ENCODE assay signal across 2 cellular contexts in the genomic region with DNA sequence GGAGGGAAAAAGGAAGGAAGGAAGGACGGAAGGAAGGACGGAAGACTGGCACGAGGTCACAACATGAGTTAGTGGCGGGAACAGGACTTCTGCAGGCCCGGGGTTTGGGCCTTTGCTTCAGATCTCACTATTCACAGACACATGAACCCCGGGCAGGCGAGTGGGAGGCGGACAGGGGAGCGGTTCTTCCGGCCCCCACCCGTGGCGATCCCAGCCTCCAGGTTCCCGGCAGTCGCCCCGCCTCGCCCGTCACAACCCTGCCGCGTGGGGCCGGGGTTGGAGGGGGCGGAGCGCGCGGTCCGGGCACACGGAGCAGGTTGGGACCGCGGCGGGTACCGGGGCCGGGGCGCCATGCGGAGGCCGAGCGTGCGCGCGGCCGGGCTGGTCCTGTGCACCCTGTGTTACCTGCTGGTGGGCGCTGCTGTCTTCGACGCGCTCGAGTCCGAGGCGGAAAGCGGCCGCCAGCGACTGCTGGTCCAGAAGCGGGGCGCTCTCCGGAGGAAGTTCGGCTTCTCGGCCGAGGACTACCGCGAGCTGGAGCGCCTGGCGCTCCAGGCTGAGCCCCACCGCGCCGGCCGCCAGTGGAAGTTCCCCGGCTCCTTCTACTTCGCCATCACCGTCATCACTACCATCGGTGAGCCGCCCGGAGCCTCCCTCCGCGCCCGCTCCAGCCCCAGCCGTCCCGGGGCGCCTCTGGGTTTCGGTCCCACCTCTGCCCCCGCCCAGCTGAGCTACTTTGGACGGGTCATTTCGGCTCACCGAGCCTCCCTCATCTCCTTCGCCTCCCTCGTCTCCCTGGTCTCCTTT.
A peak's percentile ranks its signal among the peaks of the same experiment; 100 is the strongest.
TF ChIP-seq lines count a peak whose summit lies in the region.

A gene (plus strand): TSS at position 306 of the 807 bp plus-strand sequence. CDS start 46 bp downstream, at position 352.

TF ChIP-seq in SK-N-SH, 30 proteins besides CTCF, POLR2A, EP300 and RAD21 (continued from another document):
- TF ChIP-seq EZH2phosphoT487 (IDR thresholded peaks at IDR 0.05; ENCODE audit: borderline replicate concordance, low read depth) (no peak), RCOR1 (IDR thresholded peaks at IDR 0.05; ENCODE audit: low read length) (no peak), ELF1 (IDR thresholded peaks at IDR 0.05) (no peak), TEAD4 (IDR thresholded peaks at IDR 0.05; ENCODE audit: borderline replicate concordance, insufficient read depth) (no peak), POLR2AphosphoS5 (IDR thresholded peaks at IDR 0.05; ENCODE audit: low read depth, low read length) (no peak)
- TF ChIP-seq, protein P1, sequence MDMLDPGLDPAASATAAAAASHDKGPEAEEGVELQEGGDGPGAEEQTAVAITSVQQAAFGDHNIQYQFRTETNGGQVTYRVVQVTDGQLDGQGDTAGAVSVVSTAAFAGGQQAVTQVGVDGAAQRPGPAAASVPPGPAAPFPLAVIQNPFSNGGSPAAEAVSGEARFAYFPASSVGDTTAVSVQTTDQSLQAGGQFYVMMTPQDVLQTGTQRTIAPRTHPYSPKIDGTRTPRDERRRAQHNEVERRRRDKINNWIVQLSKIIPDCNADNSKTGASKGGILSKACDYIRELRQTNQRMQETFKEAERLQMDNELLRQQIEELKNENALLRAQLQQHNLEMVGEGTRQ (IDR thresholded peaks at IDR 0.05; ENCODE audit: borderline replicate concordance, low read depth, low read length), result no peak
- TF ChIP-seq, protein P2, sequence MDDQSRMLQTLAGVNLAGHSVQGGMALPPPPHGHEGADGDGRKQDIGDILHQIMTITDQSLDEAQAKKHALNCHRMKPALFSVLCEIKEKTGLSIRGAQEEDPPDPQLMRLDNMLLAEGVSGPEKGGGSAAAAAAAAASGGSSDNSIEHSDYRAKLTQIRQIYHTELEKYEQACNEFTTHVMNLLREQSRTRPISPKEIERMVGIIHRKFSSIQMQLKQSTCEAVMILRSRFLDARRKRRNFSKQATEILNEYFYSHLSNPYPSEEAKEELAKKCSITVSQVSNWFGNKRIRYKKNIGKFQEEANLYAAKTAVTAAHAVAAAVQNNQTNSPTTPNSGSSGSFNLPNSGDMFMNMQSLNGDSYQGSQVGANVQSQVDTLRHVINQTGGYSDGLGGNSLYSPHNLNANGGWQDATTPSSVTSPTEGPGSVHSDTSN (IDR thresholded peaks at IDR 0.05), result no peak
- TF ChIP-seq, protein P3, sequence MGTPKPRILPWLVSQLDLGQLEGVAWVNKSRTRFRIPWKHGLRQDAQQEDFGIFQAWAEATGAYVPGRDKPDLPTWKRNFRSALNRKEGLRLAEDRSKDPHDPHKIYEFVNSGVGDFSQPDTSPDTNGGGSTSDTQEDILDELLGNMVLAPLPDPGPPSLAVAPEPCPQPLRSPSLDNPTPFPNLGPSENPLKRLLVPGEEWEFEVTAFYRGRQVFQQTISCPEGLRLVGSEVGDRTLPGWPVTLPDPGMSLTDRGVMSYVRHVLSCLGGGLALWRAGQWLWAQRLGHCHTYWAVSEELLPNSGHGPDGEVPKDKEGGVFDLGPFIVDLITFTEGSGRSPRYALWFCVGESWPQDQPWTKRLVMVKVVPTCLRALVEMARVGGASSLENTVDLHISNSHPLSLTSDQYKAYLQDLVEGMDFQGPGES (IDR thresholded peaks at IDR 0.05; ENCODE audit: low read depth, low read length), result no peak

TF ChIP-seq in K562, 482 proteins besides CTCF, POLR2A, EP300 and RAD21 (continued from another document and continues in another):
- TF ChIP-seq, protein P4, sequence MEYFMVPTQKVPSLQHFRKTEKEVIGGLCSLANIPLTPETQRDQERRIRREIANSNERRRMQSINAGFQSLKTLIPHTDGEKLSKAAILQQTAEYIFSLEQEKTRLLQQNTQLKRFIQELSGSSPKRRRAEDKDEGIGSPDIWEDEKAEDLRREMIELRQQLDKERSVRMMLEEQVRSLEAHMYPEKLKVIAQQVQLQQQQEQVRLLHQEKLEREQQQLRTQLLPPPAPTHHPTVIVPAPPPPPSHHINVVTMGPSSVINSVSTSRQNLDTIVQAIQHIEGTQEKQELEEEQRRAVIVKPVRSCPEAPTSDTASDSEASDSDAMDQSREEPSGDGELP (CRISPR knock-in tag; IDR thresholded peaks at IDR 0.05; ENCODE audit: borderline replicate concordance), result 0 out of 2 replicates have a peak, but pooled peaks have one; percentile 35
- TF ChIP-seq NRF1 (conservative IDR thresholded peaks at IDR 0.05 in 1 of 2, IDR thresholded peaks at IDR 0.05 in 1 of 2) (peak; percentile 37 to 42; a peak in 1 of 4 replicates), HNRNPL (IDR thresholded peaks at IDR 0.05; ENCODE audit: low read depth, low read length) (0 out of 2 replicates have a peak, but pooled peaks have one; percentile 21), EGR1 (conservative IDR thresholded peaks at IDR 0.05) (no peak), EP400 (IDR thresholded peaks at IDR 0.05) (no peak), HMGN3 (IDR thresholded peaks at IDR 0.05; ENCODE audit: borderline replicate concordance, extremely low read depth, insufficient read length, low read depth, low read length) (peak; percentile 42), PURB (CRISPR knock-in tag; IDR thresholded peaks at IDR 0.05; ENCODE audit: low read depth) (no peak), SAFB (IDR thresholded peaks at IDR 0.05; ENCODE audit: borderline replicate concordance, low read depth, low read length) (0 out of 2 replicates have a peak, but pooled peaks have one; percentile 30), NR3C1 (CRISPR knock-in tag; IDR thresholded peaks at IDR 0.05) (0 out of 2 replicates have a peak, but pooled peaks have one; percentile 24), ZNF24 (IDR thresholded peaks at IDR 0.05) (no peak), KLF10 (CRISPR knock-in tag; IDR thresholded peaks at IDR 0.05) (no peak), NR4A1 (CRISPR knock-in tag; IDR thresholded peaks at IDR 0.05) (no peak), NR4A1 (tag; IDR thresholded peaks at IDR 0.05) (0 out of 2 replicates have a peak, but pooled peaks have one; percentile 25), CREM (IDR thresholded peaks at IDR 0.05; ENCODE audit: low read depth) (peak; percentile 16; the same call in 1 of the 2 replicates), HDAC8 (tag; IDR thresholded peaks at IDR 0.05) (0 out of 2 replicates have a peak, but pooled peaks have one; percentile 45), CXXC5 (CRISPR knock-in tag; IDR thresholded peaks at IDR 0.05) (peak; percentile 29; the same call in 1 of the 2 replicates), PHF8 (IDR thresholded peaks at IDR 0.05; ENCODE audit: borderline replicate concordance, low read length) (0 out of 2 replicates have a peak, but pooled peaks have one; percentile 13), CHCHD3 (CRISPR knock-in tag; IDR thresholded peaks at IDR 0.05) (no peak), PRMT5 (CRISPR knock-in tag; IDR thresholded peaks at IDR 0.05) (no peak), NCOA1 (IDR thresholded peaks at IDR 0.05; ENCODE audit: low read depth) (no peak), ATF1 (CRISPR knock-in tag; IDR thresholded peaks at IDR 0.05) (no peak), ATF1 (tag; IDR thresholded peaks at IDR 0.05) (peak; percentile 6; the same call in 1 of the 2 replicates), RBBP5 (IDR thresholded peaks at IDR 0.05; ENCODE audit: borderline replicate concordance, insufficient read depth, low read length, poor library complexity, severe bottlenecking) (peak; percentile 32), L3MBTL2 (IDR thresholded peaks at IDR 0.05) (peak; percentile 93), GABPA (tag; conservative IDR thresholded peaks at IDR 0.05; ENCODE audit: low read depth) (peak; percentile 50; the same call in 1 of the 2 replicates)
- TF ChIP-seq, protein P5, sequence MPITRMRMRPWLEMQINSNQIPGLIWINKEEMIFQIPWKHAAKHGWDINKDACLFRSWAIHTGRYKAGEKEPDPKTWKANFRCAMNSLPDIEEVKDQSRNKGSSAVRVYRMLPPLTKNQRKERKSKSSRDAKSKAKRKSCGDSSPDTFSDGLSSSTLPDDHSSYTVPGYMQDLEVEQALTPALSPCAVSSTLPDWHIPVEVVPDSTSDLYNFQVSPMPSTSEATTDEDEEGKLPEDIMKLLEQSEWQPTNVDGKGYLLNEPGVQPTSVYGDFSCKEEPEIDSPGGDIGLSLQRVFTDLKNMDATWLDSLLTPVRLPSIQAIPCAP (CRISPR knock-in tag; IDR thresholded peaks at IDR 0.05; ENCODE audit: borderline replicate concordance), result no peak
- TF ChIP-seq, protein P6, sequence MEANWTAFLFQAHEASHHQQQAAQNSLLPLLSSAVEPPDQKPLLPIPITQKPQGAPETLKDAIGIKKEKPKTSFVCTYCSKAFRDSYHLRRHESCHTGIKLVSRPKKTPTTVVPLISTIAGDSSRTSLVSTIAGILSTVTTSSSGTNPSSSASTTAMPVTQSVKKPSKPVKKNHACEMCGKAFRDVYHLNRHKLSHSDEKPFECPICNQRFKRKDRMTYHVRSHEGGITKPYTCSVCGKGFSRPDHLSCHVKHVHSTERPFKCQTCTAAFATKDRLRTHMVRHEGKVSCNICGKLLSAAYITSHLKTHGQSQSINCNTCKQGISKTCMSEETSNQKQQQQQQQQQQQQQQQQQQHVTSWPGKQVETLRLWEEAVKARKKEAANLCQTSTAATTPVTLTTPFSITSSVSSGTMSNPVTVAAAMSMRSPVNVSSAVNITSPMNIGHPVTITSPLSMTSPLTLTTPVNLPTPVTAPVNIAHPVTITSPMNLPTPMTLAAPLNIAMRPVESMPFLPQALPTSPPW (CRISPR knock-in tag; IDR thresholded peaks at IDR 0.05), result 0 out of 2 replicates have a peak, but pooled peaks have one; percentile 24
- TF ChIP-seq, protein P7, sequence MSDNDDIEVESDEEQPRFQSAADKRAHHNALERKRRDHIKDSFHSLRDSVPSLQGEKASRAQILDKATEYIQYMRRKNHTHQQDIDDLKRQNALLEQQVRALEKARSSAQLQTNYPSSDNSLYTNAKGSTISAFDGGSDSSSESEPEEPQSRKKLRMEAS (CRISPR knock-in tag; IDR thresholded peaks at IDR 0.05), result peak; percentile 25; the same call in 1 of the 2 replicates
- TF ChIP-seq, protein P8, sequence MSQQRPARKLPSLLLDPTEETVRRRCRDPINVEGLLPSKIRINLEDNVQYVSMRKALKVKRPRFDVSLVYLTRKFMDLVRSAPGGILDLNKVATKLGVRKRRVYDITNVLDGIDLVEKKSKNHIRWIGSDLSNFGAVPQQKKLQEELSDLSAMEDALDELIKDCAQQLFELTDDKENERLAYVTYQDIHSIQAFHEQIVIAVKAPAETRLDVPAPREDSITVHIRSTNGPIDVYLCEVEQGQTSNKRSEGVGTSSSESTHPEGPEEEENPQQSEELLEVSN (IDR thresholded peaks at IDR 0.05; ENCODE audit: borderline replicate concordance in 1 of 2, extremely low read depth in 1 of 2, insufficient read depth in 1 of 2, insufficient read length in 1 of 2, low read depth in 1 of 2, low read length in 1 of 2, poor library complexity in 1 of 2, severe bottlenecking in 1 of 2), result peak; percentile 40 to 75
- TF ChIP-seq, protein P9, sequence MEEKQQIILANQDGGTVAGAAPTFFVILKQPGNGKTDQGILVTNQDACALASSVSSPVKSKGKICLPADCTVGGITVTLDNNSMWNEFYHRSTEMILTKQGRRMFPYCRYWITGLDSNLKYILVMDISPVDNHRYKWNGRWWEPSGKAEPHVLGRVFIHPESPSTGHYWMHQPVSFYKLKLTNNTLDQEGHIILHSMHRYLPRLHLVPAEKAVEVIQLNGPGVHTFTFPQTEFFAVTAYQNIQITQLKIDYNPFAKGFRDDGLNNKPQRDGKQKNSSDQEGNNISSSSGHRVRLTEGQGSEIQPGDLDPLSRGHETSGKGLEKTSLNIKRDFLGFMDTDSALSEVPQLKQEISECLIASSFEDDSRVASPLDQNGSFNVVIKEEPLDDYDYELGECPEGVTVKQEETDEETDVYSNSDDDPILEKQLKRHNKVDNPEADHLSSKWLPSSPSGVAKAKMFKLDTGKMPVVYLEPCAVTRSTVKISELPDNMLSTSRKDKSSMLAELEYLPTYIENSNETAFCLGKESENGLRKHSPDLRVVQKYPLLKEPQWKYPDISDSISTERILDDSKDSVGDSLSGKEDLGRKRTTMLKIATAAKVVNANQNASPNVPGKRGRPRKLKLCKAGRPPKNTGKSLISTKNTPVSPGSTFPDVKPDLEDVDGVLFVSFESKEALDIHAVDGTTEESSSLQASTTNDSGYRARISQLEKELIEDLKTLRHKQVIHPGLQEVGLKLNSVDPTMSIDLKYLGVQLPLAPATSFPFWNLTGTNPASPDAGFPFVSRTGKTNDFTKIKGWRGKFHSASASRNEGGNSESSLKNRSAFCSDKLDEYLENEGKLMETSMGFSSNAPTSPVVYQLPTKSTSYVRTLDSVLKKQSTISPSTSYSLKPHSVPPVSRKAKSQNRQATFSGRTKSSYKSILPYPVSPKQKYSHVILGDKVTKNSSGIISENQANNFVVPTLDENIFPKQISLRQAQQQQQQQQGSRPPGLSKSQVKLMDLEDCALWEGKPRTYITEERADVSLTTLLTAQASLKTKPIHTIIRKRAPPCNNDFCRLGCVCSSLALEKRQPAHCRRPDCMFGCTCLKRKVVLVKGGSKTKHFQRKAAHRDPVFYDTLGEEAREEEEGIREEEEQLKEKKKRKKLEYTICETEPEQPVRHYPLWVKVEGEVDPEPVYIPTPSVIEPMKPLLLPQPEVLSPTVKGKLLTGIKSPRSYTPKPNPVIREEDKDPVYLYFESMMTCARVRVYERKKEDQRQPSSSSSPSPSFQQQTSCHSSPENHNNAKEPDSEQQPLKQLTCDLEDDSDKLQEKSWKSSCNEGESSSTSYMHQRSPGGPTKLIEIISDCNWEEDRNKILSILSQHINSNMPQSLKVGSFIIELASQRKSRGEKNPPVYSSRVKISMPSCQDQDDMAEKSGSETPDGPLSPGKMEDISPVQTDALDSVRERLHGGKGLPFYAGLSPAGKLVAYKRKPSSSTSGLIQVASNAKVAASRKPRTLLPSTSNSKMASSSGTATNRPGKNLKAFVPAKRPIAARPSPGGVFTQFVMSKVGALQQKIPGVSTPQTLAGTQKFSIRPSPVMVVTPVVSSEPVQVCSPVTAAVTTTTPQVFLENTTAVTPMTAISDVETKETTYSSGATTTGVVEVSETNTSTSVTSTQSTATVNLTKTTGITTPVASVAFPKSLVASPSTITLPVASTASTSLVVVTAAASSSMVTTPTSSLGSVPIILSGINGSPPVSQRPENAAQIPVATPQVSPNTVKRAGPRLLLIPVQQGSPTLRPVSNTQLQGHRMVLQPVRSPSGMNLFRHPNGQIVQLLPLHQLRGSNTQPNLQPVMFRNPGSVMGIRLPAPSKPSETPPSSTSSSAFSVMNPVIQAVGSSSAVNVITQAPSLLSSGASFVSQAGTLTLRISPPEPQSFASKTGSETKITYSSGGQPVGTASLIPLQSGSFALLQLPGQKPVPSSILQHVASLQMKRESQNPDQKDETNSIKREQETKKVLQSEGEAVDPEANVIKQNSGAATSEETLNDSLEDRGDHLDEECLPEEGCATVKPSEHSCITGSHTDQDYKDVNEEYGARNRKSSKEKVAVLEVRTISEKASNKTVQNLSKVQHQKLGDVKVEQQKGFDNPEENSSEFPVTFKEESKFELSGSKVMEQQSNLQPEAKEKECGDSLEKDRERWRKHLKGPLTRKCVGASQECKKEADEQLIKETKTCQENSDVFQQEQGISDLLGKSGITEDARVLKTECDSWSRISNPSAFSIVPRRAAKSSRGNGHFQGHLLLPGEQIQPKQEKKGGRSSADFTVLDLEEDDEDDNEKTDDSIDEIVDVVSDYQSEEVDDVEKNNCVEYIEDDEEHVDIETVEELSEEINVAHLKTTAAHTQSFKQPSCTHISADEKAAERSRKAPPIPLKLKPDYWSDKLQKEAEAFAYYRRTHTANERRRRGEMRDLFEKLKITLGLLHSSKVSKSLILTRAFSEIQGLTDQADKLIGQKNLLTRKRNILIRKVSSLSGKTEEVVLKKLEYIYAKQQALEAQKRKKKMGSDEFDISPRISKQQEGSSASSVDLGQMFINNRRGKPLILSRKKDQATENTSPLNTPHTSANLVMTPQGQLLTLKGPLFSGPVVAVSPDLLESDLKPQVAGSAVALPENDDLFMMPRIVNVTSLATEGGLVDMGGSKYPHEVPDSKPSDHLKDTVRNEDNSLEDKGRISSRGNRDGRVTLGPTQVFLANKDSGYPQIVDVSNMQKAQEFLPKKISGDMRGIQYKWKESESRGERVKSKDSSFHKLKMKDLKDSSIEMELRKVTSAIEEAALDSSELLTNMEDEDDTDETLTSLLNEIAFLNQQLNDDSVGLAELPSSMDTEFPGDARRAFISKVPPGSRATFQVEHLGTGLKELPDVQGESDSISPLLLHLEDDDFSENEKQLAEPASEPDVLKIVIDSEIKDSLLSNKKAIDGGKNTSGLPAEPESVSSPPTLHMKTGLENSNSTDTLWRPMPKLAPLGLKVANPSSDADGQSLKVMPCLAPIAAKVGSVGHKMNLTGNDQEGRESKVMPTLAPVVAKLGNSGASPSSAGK (IDR thresholded peaks at IDR 0.05), result peak; percentile 73
